ENCODE assay signal across 13 cellular contexts in the genomic region with DNA sequence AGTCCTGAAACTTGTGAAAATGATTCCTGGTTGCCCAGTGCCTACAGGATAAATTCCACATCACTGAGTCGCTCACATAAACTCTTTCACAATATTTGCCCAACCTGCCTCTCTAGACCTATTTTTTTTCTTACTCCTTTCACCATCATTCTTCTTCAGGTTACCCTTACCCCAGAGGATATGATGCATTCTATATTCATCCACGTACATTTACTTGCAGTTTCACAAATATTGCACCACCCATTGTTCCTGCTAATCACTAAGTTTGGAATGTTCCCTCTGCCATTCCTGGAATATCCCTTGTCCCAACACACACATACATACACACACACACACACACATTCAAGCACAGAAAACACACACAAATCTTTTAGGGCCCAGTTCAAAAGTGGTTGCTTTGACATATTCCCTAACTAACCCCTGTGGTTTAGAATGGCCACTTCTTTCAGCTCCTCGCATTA.
DNase-seq lines count a peak whose midpoint lies in the region; ATAC-seq, FAIRE-seq and TF ChIP-seq lines count a peak whose summit lies in the region.
"Had no signal": no experiment of that assay in that cellular context is flagged by ENCODE, and none has a peak within 500 bp of the region (broad histone marks: within the 10 kb centered on the region; RNA-seq: fewer than 3 reads in every experiment).

No MANE protein-coding gene starts in this region.

- no peak for ATAC-seq in GM21367 (IDR thresholded peaks at IDR 0.05; ENCODE audit: unreplicated experiment)

- no peaks in the 10 kb centered on the region for H3K27me3 Mint-ChIP-seq in osteocyte (ENCODE audit: unreplicated experiment)
- H3K27me3 Mint-ChIP-seq: activated B cell treated with CpG ODN at 0.5 μM for 24 hours had no signal

- WGBS in lower leg skin, 2 donors = 46 to 58% methylated on average over 3 of the region's 3 CpGs

- H3K4me3 ChIP-seq in BE2C (ENCODE audit: low read depth, low read length) = no peak overlapping the region
- no peak overlapping the region for H3K4me3 ChIP-seq in lower leg skin (ENCODE audit: low read depth, poor library complexity, severe bottlenecking)
- H3K4me3 ChIP-seq: esophagus squamous epithelium had no signal

- H3K36me3 Mint-ChIP-seq in osteocyte (ENCODE audit: unreplicated experiment) = no peaks in the 10 kb centered on the region

- DNase-seq in Daoy (ENCODE audit: low read depth) (peak; percentile 87), RCC 7860 (ENCODE audit: low spot score) (peak; percentile 98), fibroblast of gingiva (ENCODE audit: low read depth) (peak; percentile 99), osteocyte (ENCODE audit: extremely low spot score, unreplicated experiment) (no peak), OCI-M1 (lab: John Stamatoyannopoulos, UW) (no peak), BE2C (no peak), lower leg skin (ENCODE audit: low spot score in 2 of 2) (no peak)
- DNase-seq: activated B cell treated with CpG ODN at 0.5 μM for 24 hours, activated gamma-delta T cell treated with Interleukin-2 at 50 U/mL for 16 hours, esophagus squamous epithelium, Karpas-422 had no signal

- no peaks in the 10 kb centered on the region for H3K4me1 ChIP-seq in BE2C

- peak overlapping the region; percentile 88 for H3K27ac Mint-ChIP-seq in osteocyte (ENCODE audit: unreplicated experiment)
- H3K27ac Mint-ChIP-seq: activated B cell treated with CpG ODN at 0.5 μM for 24 hours had no signal

- no peaks in the 10 kb centered on the region for H3K27me3 ChIP-seq in BE2C
- H3K27me3 ChIP-seq: esophagus squamous epithelium had no signal

- peaks cover 62% of the 10 kb centered on the region for H3K4me1 Mint-ChIP-seq in osteocyte (ENCODE audit: unreplicated experiment)
- H3K4me1 Mint-ChIP-seq: activated B cell treated with CpG ODN at 0.5 μM for 24 hours, neural crest cell had no signal

- no peaks in the 10 kb centered on the region for H3K36me3 ChIP-seq in BE2C
- H3K36me3 ChIP-seq: esophagus squamous epithelium had no signal

- no peak for TF ChIP-seq CTCF in osteocyte (IDR thresholded peaks at IDR 0.05)
- no peak for TF ChIP-seq CTCF in BE2C (IDR thresholded peaks at IDR 0.05; ENCODE audit: low read depth, low read length)
- no peak for TF ChIP-seq CTCF in lower leg skin (IDR thresholded peaks at IDR 0.05)

- no peak overlapping the region for H3K4me3 Mint-ChIP-seq in osteocyte (ENCODE audit: unreplicated experiment)
- H3K4me3 Mint-ChIP-seq: activated B cell treated with CpG ODN at 0.5 μM for 24 hours, neural crest cell had no signal

- no peak for TF ChIP-seq POLR2A in lower leg skin (IDR thresholded peaks at IDR 0.05)

- intact Hi-C loops in lower leg skin (cut with DNase I; ENCODE audit: low total_unique reads) = no loop called here

- H3K9me3 ChIP-seq in BE2C = no peaks in the 10 kb centered on the region; the same call in 1 of the 2 replicates
- H3K9me3 ChIP-seq: esophagus squamous epithelium had no signal

- H3K9me3 Mint-ChIP-seq in osteocyte (ENCODE audit: unreplicated experiment) = peaks cover 17% of the 10 kb centered on the region
- H3K9me3 Mint-ChIP-seq: neural crest cell had no signal

- no peak for FAIRE-seq in RCC 7860 (lab: Jason Lieb, UNC)

Comparison
In these comparisons a context has a peak if more than half of its experiments do, and no peak if none do; other contexts are left out.
1. DNase-seq: peak in Daoy (single experiment), RCC 7860 (single experiment) and fibroblast of gingiva (single experiment); none in osteocyte (single experiment), OCI-M1 (single experiment), BE2C (single experiment) and lower leg skin (0 of 2).